In the genomic region with DNA sequence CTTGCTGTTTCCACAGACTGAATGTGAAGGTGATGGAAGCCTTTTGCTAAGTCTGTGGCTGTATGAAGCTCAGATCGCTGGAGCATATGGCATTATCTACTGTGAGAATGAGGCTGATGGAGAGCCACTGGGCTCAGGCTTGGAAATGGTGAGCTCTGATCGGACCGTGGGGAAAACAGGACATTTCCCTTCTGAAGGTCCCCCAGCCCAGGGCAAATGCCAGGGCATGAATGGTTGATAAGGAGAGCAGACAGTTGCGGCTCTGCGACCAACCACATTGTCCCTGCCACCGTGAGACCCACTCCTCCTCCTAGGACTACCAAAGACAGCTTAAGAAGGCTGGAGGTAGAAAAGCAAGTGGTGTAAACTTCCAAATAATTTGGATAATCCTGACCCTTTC, we compare ENCODE assay signal across 18 cellular contexts.
"Had no signal": no experiment of that assay in that cellular context is flagged by ENCODE, and none has a peak within 500 bp of the region (broad histone marks: within the 10 kb centered on the region; RNA-seq: fewer than 3 reads in every experiment).

No MANE protein-coding gene starts in this region.

- DNase-seq: activated CD4-positive, alpha-beta memory T cell treated with anti-CD3 and anti-CD28 coated beads, Interleukin-2, amount 10 ng/mL, durations not matched to agents 7 days and 5 days; activated CD4-positive, alpha-beta T cell treated with anti-CD3 and anti-CD28 coated beads, Interleukin-2, amount 10 ng/mL, durations not matched to agents 24 days and 14 days; activated T-cell treated with anti-CD3 and anti-CD28 coated beads, Interleukin-2, amount 50 U/mL, for 24 hours; amniotic stem cell; cortex of kidney; foreskin keratinocyte; kidney glomerular epithelial cell; left ventricle myocardium inferior; natural killer cell; ovary; right cardiac atrium; stimulated activated CD4-positive, alpha-beta T cell treated with anti-CD3 and anti-CD28 coated beads, Interleukin-12 subunit alpha, Interleukin-12 subunit beta, amount 100 ng/mL, for 4 hours; stimulated activated CD4-positive, alpha-beta T cell treated with anti-CD3 and anti-CD28 coated beads, Interleukin-4, amount 100 ng/mL, for 4 hours; transverse colon had no signal

- H3K9me3 ChIP-seq: left ventricle myocardium inferior, ovary, suprapubic skin, transverse colon, vagina had no signal

- ATAC-seq: activated CD4-positive, CD25-positive, alpha-beta regulatory T cell treated with anti-CD3 and anti-CD28 coated beads, Interleukin-2, amount 50 U/mL, for 24 hours; activated T-helper 17 cell treated with anti-CD3 and anti-CD28 coated beads, Interleukin-2, amount 50 U/mL, for 72 hours; foreskin keratinocyte; natural killer cell; right cardiac atrium had no signal

- H3K4me3 ChIP-seq: left ventricle myocardium inferior, ovary, suprapubic skin, transverse colon, vagina had no signal

- H3K27ac ChIP-seq: foreskin keratinocyte, left ventricle myocardium inferior, ovary, suprapubic skin, transverse colon, vagina had no signal

- H3K27me3 ChIP-seq: ovary, suprapubic skin, transverse colon, vagina had no signal

- H3K4me1 ChIP-seq: foreskin keratinocyte had no signal

- H3K36me3 ChIP-seq: left ventricle myocardium inferior, ovary, suprapubic skin, transverse colon, vagina had no signal
